Comparison of ENCODE assay signal across 8 cellular contexts in genomic region chr11:57426754-57427691, GRCh38. TPM values are rescaled to one million over a fixed set of nuclear protein-coding genes. Genes with fewer than 3 reads are reported as not detected.
A peak's percentile ranks its signal among the peaks of the same experiment; 100 is the strongest.
DNase-seq lines count a peak whose midpoint lies in the region; ATAC-seq, FAIRE-seq and TF ChIP-seq lines count a peak whose summit lies in the region.

TSS of gene SLC43A3 (minus strand) at chr11:57427121. CDS start at chr11:57426172, 949 bp downstream.

- BruUV-seq in HepG2 (replicated peaks; lab: Mats Ljungman, UMichigan): no TSS peak

- in situ Hi-C loops in HepG2 (cut with HindIII; ENCODE audit: extremely low pct_ligation_motif_present, low pct_unique_long_range_greater_than_20kb): no loop called here

- peak; percentile 81 for DNase-seq in GM10266 (ENCODE audit: extremely low spot score)
- DNase-seq in HFF-Myc (ENCODE audit: extremely low read depth, low read depth): peak; percentile 46
- DNase-seq in NCI-H1092 treated with DMSO at 0.1 percent for 48 hours (lab: John Stamatoyannopoulos, UW): peak; percentile 30
- peak; percentile 89 for DNase-seq in activated CD4-positive, alpha-beta T cell treated with anti-CD3 and anti-CD28 coated beads for 48 hours
- DNase-seq in dedifferentiated amniotic fluid mesenchymal stem cell (ENCODE audit: extremely low spot score): peak; percentile 82
- DNase-seq in HepG2 (ENCODE audit: low spot score): peak; percentile 19
- DNase-seq in stimulated activated CD4-positive, alpha-beta T cell treated with anti-CD3 and anti-CD28 coated beads, Interleukin-4, amount 100 ng/mL, for 1 hour: peak; percentile 85
- DNase-seq in 8988T: no peak

- no peaks in the 10 kb centered on the region for H3K9me3 ChIP-seq in HepG2 (ENCODE audit: low read length)

- no peak within 1 kb of the TSS for H2AFZ ChIP-seq in HepG2 (ENCODE audit: low read length)

- no peak for ATAC-seq in HepG2

- CTCF ChIA-PET in HepG2 (lab: Yijun Ruan, JAX; ENCODE audit: low intra/inter-chr PET ratio, low total read pairs): no interaction called here

- no peaks in the 10 kb centered on the region for H3K79me2 ChIP-seq in HepG2 (ENCODE audit: insufficient read depth, low read length)

- TF ChIP-seq RAD21 in HepG2 (CRISPR knock-in tag; IDR thresholded peaks at IDR 0.05): no peak

- FAIRE-seq in HepG2 (lab: Jason Lieb, UNC): no peak

- peaks cover 66% of the 10 kb centered on the region for H3K4me1 ChIP-seq in HepG2 (ENCODE audit: insufficient read depth, low read length)

- no peak within 1 kb of the TSS for H3K4me2 ChIP-seq in HepG2 (ENCODE audit: low read depth, low read length)

- H3K36me3 ChIP-seq in HepG2 (replicated peaks in 1 of 2; ENCODE audit: control insufficient read depth in 1 of 2, insufficient read depth in 2 of 2, low read length in 2 of 2): no peaks in the 10 kb centered on the region

- no peak for TF ChIP-seq POLR2A in HepG2 (IDR thresholded peaks at IDR 0.05; ENCODE audit: insufficient read depth in 1 of 2, low read depth in 2 of 2, low read length in 2 of 2)

- TF ChIP-seq EP300 in HepG2 (IDR thresholded peaks at IDR 0.05; ENCODE audit: low read depth in 2 of 2, low read length in 2 of 2): no peak
- TF ChIP-seq EP300 in HepG2 (CRISPR knock-in tag; IDR thresholded peaks at IDR 0.05; ENCODE audit: borderline replicate concordance): no peak

- WGBS in HepG2 (ENCODE audit: low lambda C conversion rate): 90% methylated on average over 45 of the region's 45 CpGs

- H3K27ac ChIP-seq in HepG2 (ENCODE audit: extremely low read length, insufficient read depth, low read length): no peak within 1 kb of the TSS

- H4K20me1 ChIP-seq in HepG2 (ENCODE audit: insufficient read depth, low read length): no peaks in the 10 kb centered on the region

- H3K27me3 ChIP-seq in HepG2 (ENCODE audit: control insufficient read depth in 1 of 2, insufficient read depth in 2 of 2, low read length in 2 of 2): peaks cover 2% of the 10 kb centered on the region in 2 experiments; a peak in 2 of 5 replicates

- no peak for TF ChIP-seq CTCF in GM10266 (IDR thresholded peaks at IDR 0.05; ENCODE audit: control insufficient read depth, insufficient read depth, low read depth, missing control alignments)
- no peak for TF ChIP-seq CTCF in HFF-Myc (IDR thresholded peaks at IDR 0.05; ENCODE audit: low read depth, low read length, missing control alignments)
- TF ChIP-seq CTCF in HepG2 (CRISPR knock-in tag; IDR thresholded peaks at IDR 0.05): no peak

- POLR2A ChIA-PET in HepG2 (lab: Yijun Ruan, JAX): no interaction called here

- H3K9ac ChIP-seq in HepG2 (ENCODE audit: insufficient read depth, low read depth, low read length): no peak within 1 kb of the TSS

- intact Hi-C loops in HepG2 (cut with micrococcal nuclease; ENCODE audit: unreplicated experiment): no loop called here

- H3K4me3 ChIP-seq in HFF-Myc (replicated peaks; ENCODE audit: low read depth, low read length) (peak within 1 kb of the TSS; percentile 66), HepG2 (replicated peaks in 1 of 3; ENCODE audit: insufficient read depth in 1 of 3, low read depth in 2 of 3, low read length in 3 of 3) (no peak within 1 kb of the TSS)

TF ChIP-seq in HepG2, 621 proteins besides CTCF, POLR2A, EP300 and RAD21:
- no peak for TF ChIP-seq DMAP1 (CRISPR knock-in tag; IDR thresholded peaks at IDR 0.05)
- no peak for TF ChIP-seq ZEB1 (IDR thresholded peaks at IDR 0.05; ENCODE audit: insufficient replicate concordance, low read depth)
- TF ChIP-seq ZNF280B (CRISPR knock-in tag; IDR thresholded peaks at IDR 0.05; ENCODE audit: borderline replicate concordance): no peak
- no peak for TF ChIP-seq GMEB2 (CRISPR knock-in tag; IDR thresholded peaks at IDR 0.05; ENCODE audit: low read depth)
- TF ChIP-seq NRL (CRISPR knock-in tag; IDR thresholded peaks at IDR 0.05; ENCODE audit: borderline replicate concordance): no peak
- no peak for TF ChIP-seq RNF219 (CRISPR knock-in tag; IDR thresholded peaks at IDR 0.05)
- TF ChIP-seq ZNF569 (CRISPR knock-in tag; IDR thresholded peaks at IDR 0.05; ENCODE audit: borderline replicate concordance): no peak

RNA-seq across cellular contexts. Expression of gene SLC43A3, which starts in this region (rescaled TPM):
- not detected in 2 replicates for total RNA-seq in HepG2 (2016; rRNA removed; fragmentation: Illumina TruSeq; extraction: Trizol)
- total RNA-seq in HepG2 (2016; cell fraction: cytosol; rRNA removed; fragmentation: Illumina TruSeq; extraction: Trizol; ENCODE audit: low read depth): not detected in 2 replicates
- not detected in 2 replicates for total RNA-seq in HepG2 (2016; cell fraction: insoluble cytoplasmic fraction; rRNA removed; fragmentation: Illumina TruSeq; extraction: Trizol)
- not detected in 2 replicates for total RNA-seq in HepG2 (2016; cell fraction: membrane; rRNA removed; fragmentation: Illumina TruSeq; extraction: Trizol)
- 0.31 TPM in 1 of 2 replicates, not detected in the other for total RNA-seq in HepG2 (2016; cell fraction: nucleus; rRNA removed; fragmentation: Illumina TruSeq; extraction: Trizol)
- 2.6 and 4.2 TPM in 2 replicates for polyA plus RNA-seq in HepG2 (2011; rRNA removed)
- 1.4 and 3.7 TPM in 2 replicates for polyA plus RNA-seq in HepG2 (2011; cell fraction: cytosol; rRNA removed)
- 3.4 and 4.2 TPM in 2 replicates for polyA plus RNA-seq in HepG2 (2011; cell fraction: nucleus; rRNA removed)
- polyA plus RNA-seq in HepG2 (2012): 1.4 and 2.2 TPM in 2 replicates
- polyA plus RNA-seq in HepG2 (2016; cell fraction: cytosol; fragmentation: Illumina TruSeq; extraction: Trizol; ENCODE audit: low read depth): not detected in 2 replicates
- polyA plus RNA-seq in HepG2 (2016; cell fraction: insoluble cytoplasmic fraction; fragmentation: Illumina TruSeq; extraction: Trizol; ENCODE audit: low read depth): not detected in 2 replicates
- not detected in 2 replicates for polyA plus RNA-seq in HepG2 (2016; cell fraction: membrane; fragmentation: Illumina TruSeq; extraction: Trizol; ENCODE audit: low read depth)
- polyA plus RNA-seq in HepG2 (2016; cell fraction: nucleus; fragmentation: Illumina TruSeq; extraction: Trizol; ENCODE audit: insufficient read depth, low read depth): not detected in 2 replicates
- 1.7 and 3.0 TPM in 2 replicates for polyA minus RNA-seq in HepG2 (2011; rRNA and poly(A)+ RNA removed; ENCODE audit: low replicate concordance)
- 2.6 TPM in 1 of 2 replicates, not detected in the other for polyA minus RNA-seq in HepG2 (2011; cell fraction: cytosol; rRNA and poly(A)+ RNA removed)
- 1.4 and 2.9 TPM in 2 replicates for polyA minus RNA-seq in HepG2 (2011; cell fraction: nucleus; rRNA and poly(A)+ RNA removed)
